ENCODE assay signal across 11 cellular contexts in the genomic region with DNA sequence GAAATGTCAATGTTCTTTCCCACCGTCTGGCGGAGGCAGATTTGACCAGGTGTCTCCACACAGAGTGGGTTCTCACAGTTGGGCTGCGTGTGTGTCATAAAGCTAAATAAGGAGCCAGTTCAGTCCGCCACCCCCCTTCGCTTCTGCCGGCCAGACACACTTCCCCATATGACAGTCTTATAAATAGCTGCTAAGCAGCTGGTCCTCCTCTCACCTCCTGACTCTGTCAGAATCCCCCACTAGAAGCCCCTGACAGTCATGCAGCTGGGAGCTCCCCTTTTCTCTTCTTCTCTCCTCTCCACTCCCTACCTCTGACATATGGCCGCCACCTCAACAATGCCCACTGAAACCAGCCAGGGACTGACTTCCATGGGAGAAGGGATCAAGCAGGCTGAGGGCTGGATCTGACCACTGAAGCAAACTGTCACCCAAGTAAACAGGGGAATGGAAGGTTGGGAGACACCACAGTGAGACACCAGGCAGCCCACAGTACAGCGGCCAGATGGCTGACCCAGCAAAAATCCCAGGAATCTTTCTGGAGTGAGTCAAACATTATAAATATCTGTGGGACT.
DNase-seq lines count a peak whose midpoint lies in the region; ATAC-seq and TF ChIP-seq lines count a peak whose summit lies in the region.
"Had no signal": no experiment of that assay in that cellular context is flagged by ENCODE, and none has a peak within 500 bp of the region (broad histone marks: within the 10 kb centered on the region; RNA-seq: fewer than 3 reads in every experiment).

No MANE protein-coding gene starts in this region.

- TF ChIP-seq CTCF in fibroblast of lung (conservative IDR thresholded peaks at IDR 0.05 in 1 of 2, IDR thresholded peaks at IDR 0.05 in 1 of 2; ENCODE audit: low read depth in 1 of 2, low read length in 2 of 2), result no peak
- TF ChIP-seq CTCF in ascending aorta (IDR thresholded peaks at IDR 0.05), result no peak

- H3K9me3 Mint-ChIP-seq in immature natural killer cell, result no peaks in the 10 kb centered on the region
- no peaks in the 10 kb centered on the region for H3K9me3 Mint-ChIP-seq in natural killer cell treated with Interleukin-12 subunit alpha and Interleukin-12 subunit beta and Interleukin-15 and Interleukin-18, amount 100 ng/mL, for 72 hours

- intact Hi-C loops in ascending aorta (cut with DNase I), result no loop called here

- peak overlapping the region; percentile 45 for H3K27ac ChIP-seq in fibroblast of lung (ENCODE audit: insufficient read depth, low read length)
- H3K27ac ChIP-seq in ascending aorta, result no peak overlapping the region

- no peaks in the 10 kb centered on the region for H3K4me1 Mint-ChIP-seq in immature natural killer cell
- no peaks in the 10 kb centered on the region for H3K4me1 Mint-ChIP-seq in natural killer cell treated with Interleukin-12 subunit alpha and Interleukin-12 subunit beta and Interleukin-15 and Interleukin-18, amount 100 ng/mL, for 72 hours (ENCODE audit: low read depth in 2 of 2)

- H3K4me1 ChIP-seq in fibroblast of lung (ENCODE audit: control insufficient read depth, extremely low read depth, insufficient read depth, low read length) (no peaks in the 10 kb centered on the region), ascending aorta (no peaks in the 10 kb centered on the region)

- H3K9me3 ChIP-seq in fibroblast of lung (ENCODE audit: control insufficient read depth, insufficient read depth, low read depth, low read length), result no peaks in the 10 kb centered on the region
- no peaks in the 10 kb centered on the region for H3K9me3 ChIP-seq in ascending aorta

- H3K36me3 Mint-ChIP-seq in immature natural killer cell, result no peaks in the 10 kb centered on the region
- H3K36me3 Mint-ChIP-seq in natural killer cell treated with Interleukin-12 subunit alpha and Interleukin-12 subunit beta and Interleukin-15 and Interleukin-18, amount 100 ng/mL, for 72 hours, result no peaks in the 10 kb centered on the region

- ATAC-seq in GM21390 (IDR thresholded peaks at IDR 0.05; ENCODE audit: unreplicated experiment) (peak; percentile 69), HG03469 (IDR thresholded peaks at IDR 0.05; ENCODE audit: unreplicated experiment) (peak; percentile 36)
- ATAC-seq in natural killer cell treated with Interleukin-12 subunit alpha and Interleukin-12 subunit beta and Interleukin-15 and Interleukin-18, amount 100 ng/mL, for 72 hours, result no peak

- peak overlapping the region; percentile 9 for H2AFZ ChIP-seq in fibroblast of lung (ENCODE audit: low read length)

- no peak overlapping the region for H3K4me2 ChIP-seq in fibroblast of lung (ENCODE audit: extremely low read depth, insufficient read depth, low read length)

- no peaks in the 10 kb centered on the region for H3K79me2 ChIP-seq in fibroblast of lung (ENCODE audit: control insufficient read depth, insufficient read depth, low read length)

- H3K4me3 Mint-ChIP-seq in immature natural killer cell, result no peak overlapping the region
- no peak overlapping the region for H3K4me3 Mint-ChIP-seq in natural killer cell treated with Interleukin-12 subunit alpha and Interleukin-12 subunit beta and Interleukin-15 and Interleukin-18, amount 100 ng/mL, for 72 hours

- H3K9ac ChIP-seq in fibroblast of lung (ENCODE audit: insufficient read depth, low read length), result no peak overlapping the region

- H3K4me3 ChIP-seq in fibroblast of lung (replicated peaks in 1 of 4; ENCODE audit: control extremely low read depth in 1 of 4, insufficient read depth in 1 of 4, low read depth in 3 of 4, low read length in 4 of 4), result no peak overlapping the region
- no peak overlapping the region for H3K4me3 ChIP-seq in ascending aorta

- no peaks in the 10 kb centered on the region for H4K20me1 ChIP-seq in fibroblast of lung (ENCODE audit: control insufficient read depth, extremely low read depth, insufficient read depth, low read length)

- H3K36me3 ChIP-seq in fibroblast of lung (ENCODE audit: control insufficient read depth, insufficient read depth, low read length) (no peaks in the 10 kb centered on the region), ascending aorta (no peaks in the 10 kb centered on the region)

- DNase-seq in DMS 273 treated with DMSO at 0.1 percent for 48 hours (lab: John Stamatoyannopoulos, UW), result peak; percentile 54
- peak; percentile 74 to 89 for DNase-seq in fibroblast of lung (ENCODE audit: low read depth in 2 of 2)
- no peak for DNase-seq in ecto neural progenitor cell (ENCODE audit: low spot score)
- DNase-seq in immature natural killer cell, result no peak
- no peak for DNase-seq in natural killer cell treated with Interleukin-12 subunit alpha and Interleukin-12 subunit beta and Interleukin-15 and Interleukin-18, amount 100 ng/mL, for 72 hours (ENCODE audit: low spot score)
- DNase-seq in ascending aorta (ENCODE audit: low spot score in 2 of 2), result no peak
- DNase-seq: activated gamma-delta T cell treated with Interleukin-2 at 50 U/mL for 16 hours, COR-L47, NCI-H187 had no signal

- H3K27me3 ChIP-seq in fibroblast of lung (ENCODE audit: control insufficient read depth, insufficient read depth, low read length) (no peaks in the 10 kb centered on the region), ascending aorta (no peaks in the 10 kb centered on the region)

- peaks cover 0 to 5% (median 2%) of the 10 kb centered on the region in 3 donors for H3K27me3 Mint-ChIP-seq in immature natural killer cell (ENCODE audit: low read depth in 3 of 3)
- H3K27me3 Mint-ChIP-seq in natural killer cell treated with Interleukin-12 subunit alpha and Interleukin-12 subunit beta and Interleukin-15 and Interleukin-18, amount 100 ng/mL, for 72 hours, result peaks cover 0 to 3% of the 10 kb centered on the region in 2 donors

- H3K27ac Mint-ChIP-seq in immature natural killer cell, result no peak overlapping the region
- H3K27ac Mint-ChIP-seq in natural killer cell treated with Interleukin-12 subunit alpha and Interleukin-12 subunit beta and Interleukin-15 and Interleukin-18, amount 100 ng/mL, for 72 hours, result no peak overlapping the region

Comparison
In these comparisons a context has a peak if more than half of its experiments do, and no peak if none do; other contexts are left out.
1. DNase-seq: peak in DMS 273 treated with DMSO at 0.1 percent for 48 hours (single experiment) and fibroblast of lung (2 of 2); none in ecto neural progenitor cell (single experiment), immature natural killer cell (0 of 3), natural killer cell treated with Interleukin-12 subunit alpha and Interleukin-12 subunit beta and Interleukin-15 and Interleukin-18, amount 100 ng/mL, for 72 hours (single experiment) and ascending aorta (0 of 2).
2. ATAC-seq: peak in GM21390 (single experiment) and HG03469 (single experiment); none in natural killer cell treated with Interleukin-12 subunit alpha and Interleukin-12 subunit beta and Interleukin-15 and Interleukin-18, amount 100 ng/mL, for 72 hours (0 of 2).